Comparison of ENCODE assay signal across 27 cellular contexts in genomic region chr7:12565873-12566272, GRCh38. TPM values are rescaled to one million over a fixed set of nuclear protein-coding genes. Genes with fewer than 3 reads are reported as not detected.
"Had no signal": no experiment of that assay in that cellular context is flagged by ENCODE, and none has a peak within 500 bp of the region (broad histone marks: within the 10 kb centered on the region; RNA-seq: fewer than 3 reads in every experiment).

No MANE protein-coding gene starts in this region.

- H3K36me3 ChIP-seq: colonic mucosa, esophagus squamous epithelium, gastrocnemius medialis, heart right ventricle, left lung, lower lobe of right lung had no signal

- H3K4me3 ChIP-seq: colonic mucosa, esophagus squamous epithelium, gastrocnemius medialis, heart right ventricle, left lung, lower lobe of right lung, mucosa of descending colon had no signal

- H3K9me3 Mint-ChIP-seq: dendritic cell treated with granulocyte-macrophage colony-stimulating factor and Interleukin-4, amounts not matched to agents 40 ng/mL and 50 ng/mL, for 4 days; effector memory CD8-positive, alpha-beta T cell; endodermal cell; mesothelial cell of epicardium; naive B cell had no signal

- H3K9me3 ChIP-seq: colonic mucosa, esophagus squamous epithelium, gastrocnemius medialis, heart right ventricle, left lung, lower lobe of right lung, mucosa of descending colon had no signal

- FAIRE-seq: endometrium, islet of Langerhans, keratinocyte had no signal

- DNase-seq: colonic mucosa; cortex of kidney; effector CD8-positive, alpha-beta T cell; effector memory CD8-positive, alpha-beta T cell; endodermal cell; erythroblast; esophagus squamous epithelium; foreskin melanocyte; gastrocnemius medialis; glutamatergic neuron; heart right ventricle; hippocampal formation; left cardiac atrium; left lung; left ventricle myocardium superior; lower lobe of right lung; mesenchymal stem cell; mucosa of descending colon; naive B cell had no signal

- H3K27ac Mint-ChIP-seq: dendritic cell treated with granulocyte-macrophage colony-stimulating factor and Interleukin-4, amounts not matched to agents 40 ng/mL and 50 ng/mL, for 4 days; effector memory CD8-positive, alpha-beta T cell; endodermal cell; mesothelial cell of epicardium; naive B cell had no signal

- ATAC-seq: effector memory CD8-positive, alpha-beta T cell; esophagus mucosa; gastrocnemius medialis; heart right ventricle; left cardiac atrium; left ventricle myocardium superior; lower lobe of right lung; mucosa of descending colon had no signal

- H3K27ac ChIP-seq: colonic mucosa, epithelial cell of prostate, esophagus squamous epithelium, gastrocnemius medialis, heart right ventricle, left lung, lower lobe of right lung had no signal

- H3K4me3 Mint-ChIP-seq: dendritic cell treated with granulocyte-macrophage colony-stimulating factor and Interleukin-4, amounts not matched to agents 40 ng/mL and 50 ng/mL, for 4 days; effector memory CD8-positive, alpha-beta T cell; endodermal cell; mesothelial cell of epicardium; naive B cell had no signal

- H3K36me3 Mint-ChIP-seq: mesothelial cell of epicardium had no signal

- H3K27me3 ChIP-seq: colonic mucosa had no signal

RNA-seq across cellular contexts. Expression of gene SCIN, which starts 4.6 kb away (rescaled TPM):
- total RNA-seq: lung microvascular endothelial cell had no signal
- polyA plus RNA-seq: keratinocyte had no signal
